ENCODE assay signal across 1 cellular context in genomic region chr17:61338000-61338864, GRCh38.
TF ChIP-seq lines count a peak whose summit lies in the region.

No MANE protein-coding gene starts in this region.

TF ChIP-seq in SK-N-SH treated with all-trans-retinoic acid at 6 μM for 48 hours, 23 proteins besides CTCF, POLR2A, EP300 and RAD21 (continued from another document):
- TF ChIP-seq PPARA (CRISPR knock-in tag; IDR thresholded peaks at IDR 0.05; ENCODE audit: borderline replicate concordance) (no peak), ZFP30 (CRISPR knock-in tag; IDR thresholded peaks at IDR 0.05) (no peak), POU6F1 (CRISPR knock-in tag; IDR thresholded peaks at IDR 0.05; ENCODE audit: borderline replicate concordance, low read depth) (peak; percentile 33; the same call in 1 of the 2 replicates)
